8 cellular contexts compared by ENCODE assay signal in genomic region chr5:129094924-129095797, GRCh38. TPM values are rescaled to one million over a fixed set of nuclear protein-coding genes. Genes with fewer than 3 reads are reported as not detected.
A peak's percentile ranks its signal among the peaks of the same experiment; 100 is the strongest.
DNase-seq lines count a peak whose midpoint lies in the region; ATAC-seq and TF ChIP-seq lines count a peak whose summit lies in the region.

No MANE protein-coding gene starts in this region.

- H3K9me3 ChIP-seq in AG04450 (ENCODE audit: control insufficient read depth, insufficient read depth, low read length) (no peaks in the 10 kb centered on the region), subcutaneous abdominal adipose tissue (ENCODE audit: control insufficient read depth in 5 of 5, low read length in 5 of 5) (no peaks in the 10 kb centered on the region)

- ATAC-seq in HG03039 (IDR thresholded peaks at IDR 0.05; ENCODE audit: unreplicated experiment): peak; percentile 40
- peak; percentile 69 to 84 for ATAC-seq in natural killer cell treated with Interleukin-12 subunit alpha and Interleukin-12 subunit beta and Interleukin-15 and Interleukin-18, amount 100 ng/mL, for 72 hours

- H3K27me3 Mint-ChIP-seq in activated T-cell treated with anti-CD3 and anti-CD28 coated beads, Interleukin-2, amount 50 U/mL, for 24 hours: peaks cover 7% of the 10 kb centered on the region
- H3K27me3 Mint-ChIP-seq in natural killer cell treated with Interleukin-12 subunit alpha and Interleukin-12 subunit beta and Interleukin-15 and Interleukin-18, amount 100 ng/mL, for 72 hours: peaks cover 7 to 15% of the 10 kb centered on the region in 2 donors

- no peaks in the 10 kb centered on the region for H3K36me3 ChIP-seq in subcutaneous abdominal adipose tissue (ENCODE audit: control insufficient read depth in 5 of 5, insufficient read depth in 5 of 5, low read length in 5 of 5)

- H3K4me3 ChIP-seq in AG04450 (ENCODE audit: low read depth, low read length) (peak overlapping the region; percentile 98), fibroblast of pulmonary artery (replicated peaks; ENCODE audit: low read depth, low read length) (peak overlapping the region; percentile 82), subcutaneous abdominal adipose tissue (ENCODE audit: low read depth in 1 of 5, low read length in 5 of 5) (peak overlapping the region; percentile 83 to 100 (median 99))

- peak; percentile 16 for DNase-seq in AG04450 (ENCODE audit: low read depth, low spot score)
- peak; percentile 49 for DNase-seq in NCI-H526 treated with DMSO at 0.1 percent for 48 hours (lab: John Stamatoyannopoulos, UW)
- DNase-seq in activated T-cell treated with anti-CD3 and anti-CD28 coated beads, Interleukin-2, amount 50 U/mL, for 24 hours: no peak
- peak; percentile 73 for DNase-seq in fibroblast of pulmonary artery (ENCODE audit: low read depth)
- peak; percentile 92 for DNase-seq in natural killer cell treated with Interleukin-12 subunit alpha and Interleukin-12 subunit beta and Interleukin-15 and Interleukin-18, amount 100 ng/mL, for 72 hours (ENCODE audit: low spot score)

- H3K4me1 Mint-ChIP-seq in activated T-cell treated with anti-CD3 and anti-CD28 coated beads, Interleukin-2, amount 50 U/mL, for 24 hours (ENCODE audit: low read depth): peaks cover 38% of the 10 kb centered on the region
- peaks cover 20 to 30% of the 10 kb centered on the region in 2 donors for H3K4me1 Mint-ChIP-seq in natural killer cell treated with Interleukin-12 subunit alpha and Interleukin-12 subunit beta and Interleukin-15 and Interleukin-18, amount 100 ng/mL, for 72 hours (ENCODE audit: low read depth in 2 of 2)

- TF ChIP-seq POLR2A in GM18526 (IDR thresholded peaks at IDR 0.05; ENCODE audit: extremely low read depth, insufficient read length): peak; percentile 33

- H3K27me3 ChIP-seq in AG04450 (ENCODE audit: control insufficient read depth, insufficient read depth, low read length): peaks cover 4% of the 10 kb centered on the region
- H3K27me3 ChIP-seq in subcutaneous abdominal adipose tissue (ENCODE audit: control insufficient read depth in 5 of 5, insufficient read depth in 4 of 5, low read length in 5 of 5): no peaks in the 10 kb centered on the region

- H3K9me3 Mint-ChIP-seq in activated T-cell treated with anti-CD3 and anti-CD28 coated beads, Interleukin-2, amount 50 U/mL, for 24 hours: no peaks in the 10 kb centered on the region
- H3K9me3 Mint-ChIP-seq in natural killer cell treated with Interleukin-12 subunit alpha and Interleukin-12 subunit beta and Interleukin-15 and Interleukin-18, amount 100 ng/mL, for 72 hours: no peaks in the 10 kb centered on the region

- peaks cover 15% of the 10 kb centered on the region for H3K36me3 Mint-ChIP-seq in activated T-cell treated with anti-CD3 and anti-CD28 coated beads, Interleukin-2, amount 50 U/mL, for 24 hours (ENCODE audit: low read depth)
- H3K36me3 Mint-ChIP-seq in natural killer cell treated with Interleukin-12 subunit alpha and Interleukin-12 subunit beta and Interleukin-15 and Interleukin-18, amount 100 ng/mL, for 72 hours: no peaks in the 10 kb centered on the region

- CTCF ChIA-PET in AG04450 (lab: Charles Lee): interaction anchor here (0.6 to 3.4 kb wide), 5 partner anchors 10 to 189 kb away, joined by 3 to 19 read pairs (median 5); no protein-coding TSS in a partner anchor

- H3K9ac ChIP-seq in subcutaneous abdominal adipose tissue (ENCODE audit: low read length in 5 of 5): peak overlapping the region; percentile 84 to 96 (median 90)

- H3K4me1 ChIP-seq in subcutaneous abdominal adipose tissue (ENCODE audit: control insufficient read depth in 5 of 5, insufficient read depth in 5 of 5, low read length in 5 of 5): peaks cover 0 to 56% (median 53%) of the 10 kb centered on the region in 5 donors

- TF ChIP-seq CTCF in AG04450 (IDR thresholded peaks at IDR 0.05; ENCODE audit: low read depth, low read length) (no peak), fibroblast of pulmonary artery (IDR thresholded peaks at IDR 0.05; ENCODE audit: low read length, missing control alignments) (no peak)

- POLR2A ChIA-PET in AG04450 (lab: Yijun Ruan, JAX): interaction anchor here (0.8 to 1.5 kb wide), 3 partner anchors 8 to 27 kb away, joined by 3 to 5 read pairs (median 4); no protein-coding TSS in a partner anchor

- peak overlapping the region; percentile 86 for H3K4me3 Mint-ChIP-seq in activated T-cell treated with anti-CD3 and anti-CD28 coated beads, Interleukin-2, amount 50 U/mL, for 24 hours
- H3K4me3 Mint-ChIP-seq in natural killer cell treated with Interleukin-12 subunit alpha and Interleukin-12 subunit beta and Interleukin-15 and Interleukin-18, amount 100 ng/mL, for 72 hours: peak overlapping the region; percentile 90

- H3K27ac ChIP-seq in AG04450 (ENCODE audit: low read depth, low read length): peak overlapping the region; percentile 71
- peak overlapping the region; percentile 87 for H3K27ac ChIP-seq in subcutaneous abdominal adipose tissue (ENCODE audit: low read depth, low read length)

- peak overlapping the region; percentile 73 for H3K27ac Mint-ChIP-seq in activated T-cell treated with anti-CD3 and anti-CD28 coated beads, Interleukin-2, amount 50 U/mL, for 24 hours
- peak overlapping the region; percentile 67 to 81 for H3K27ac Mint-ChIP-seq in natural killer cell treated with Interleukin-12 subunit alpha and Interleukin-12 subunit beta and Interleukin-15 and Interleukin-18, amount 100 ng/mL, for 72 hours

RNA-seq across cellular contexts. Expression of gene ISOC1, which starts 0.6 kb away (rescaled TPM):
- polyA plus RNA-seq in AG04450 (2011; rRNA removed): 22.7 and 28.0 TPM in 2 replicates
- polyA minus RNA-seq in AG04450 (2011; rRNA and poly(A)+ RNA removed): 11.2 and 12.8 TPM in 2 replicates
- total RNA-seq in natural killer cell treated with Interleukin-12 subunit alpha and Interleukin-12 subunit beta and Interleukin-15 and Interleukin-18, amount 100 ng/mL, for 72 hours: 10 to 100 TPM; 26.4 to 38.3 TPM
